Comparison of ENCODE assay signal across 26 cellular contexts in genomic region chr16:3529175-3529574, GRCh38. TPM values are rescaled to one million over a fixed set of nuclear protein-coding genes. Genes with fewer than 3 reads are reported as not detected.
"Had no signal": no experiment of that assay in that cellular context is flagged by ENCODE, and none has a peak within 500 bp of the region (broad histone marks: within the 10 kb centered on the region; RNA-seq: fewer than 3 reads in every experiment).

No MANE protein-coding gene starts in this region.

- DNase-seq: MV-4-11, NCI-H1048, NCI-H1105, NCI-H1436 treated with DMSO at 0.1 percent for 48 hours, NCI-H1694, NCI-H187 treated with DMSO at 0.1 percent for 48 hours, NCI-H2081, NCI-H2107, NCI-H2171 treated with DMSO at 0.1 percent for 48 hours, NCI-H524, NCI-H526 treated with DMSO at 0.1 percent for 48 hours, NCI-H774, PC-3, SHP77, SK-N-SH, SW 1271, T-cell had no signal

- H3K27ac Mint-ChIP-seq: IgD-negative memory B cell had no signal

- H3K4me3 ChIP-seq: K562 had no signal

- H3K9me3 Mint-ChIP-seq: IgD-negative memory B cell, T-cell had no signal

- H3K27me3 Mint-ChIP-seq: IgD-negative memory B cell, T-cell had no signal

- H3K4me3 Mint-ChIP-seq: IgD-negative memory B cell, T-cell had no signal

- H3K9me3 ChIP-seq: SK-N-SH had no signal

- H3K27ac ChIP-seq: HL-60, RWPE1 had no signal

RNA-seq across cellular contexts. Expression of gene C16orf90, which starts 33.9 kb away (rescaled TPM):
- total RNA-seq: K562, LHCN-M2, MCF 10A, NCI-H460, OCI-LY7, PC-3, SK-MEL-5, T-cell had no signal
- polyA plus RNA-seq: IgD-negative memory B cell, K562, SK-N-SH had no signal

RNA-seq across cellular contexts. Expression of gene NLRC3, which starts 48.0 kb away (rescaled TPM):
- total RNA-seq: LHCN-M2, MCF 10A, NCI-H460, PC-3, SK-MEL-5 had no signal
- polyA plus RNA-seq: SK-N-SH had no signal
